Comparison of ENCODE assay signal across 19 cellular contexts in the genomic region with DNA sequence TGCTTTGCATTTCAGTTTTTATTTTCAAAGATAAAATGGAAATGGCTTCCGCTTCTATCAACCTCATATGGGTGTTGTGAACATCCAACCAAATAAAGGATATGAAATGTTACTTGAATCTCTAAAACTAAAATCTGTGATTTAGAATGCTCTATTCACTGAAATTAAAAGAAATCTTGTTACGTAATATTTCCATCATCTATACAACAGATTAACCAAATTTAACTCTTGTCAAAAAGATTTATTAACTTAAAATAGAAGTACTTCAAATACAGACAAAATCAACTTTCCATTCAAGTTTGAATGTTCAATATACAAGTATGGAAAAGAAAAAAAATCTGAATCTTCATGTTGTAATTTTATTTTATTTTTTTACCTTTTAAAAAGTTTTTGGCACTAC. TPM values are rescaled to one million over a fixed set of nuclear protein-coding genes. Genes with fewer than 3 reads are reported as not detected.
DNase-seq lines count a peak whose midpoint lies in the region; ATAC-seq and TF ChIP-seq lines count a peak whose summit lies in the region.
"Had no signal": no experiment of that assay in that cellular context is flagged by ENCODE, and none has a peak within 500 bp of the region (broad histone marks: within the 10 kb centered on the region; RNA-seq: fewer than 3 reads in every experiment).

No MANE protein-coding gene starts in this region.

- peak overlapping the region; percentile 19 for H3K4me3 Mint-ChIP-seq in natural killer cell
- no peak overlapping the region for H3K4me3 Mint-ChIP-seq in natural killer cell treated with Interleukin-12 subunit alpha and Interleukin-12 subunit beta and Interleukin-15 and Interleukin-18, amount 100 ng/mL, for 72 hours
- H3K4me3 Mint-ChIP-seq in activated naive CD8-positive, alpha-beta T cell treated with anti-CD3 and anti-CD28 coated beads, Interleukin-2, amount 50 U/mL, for 24 hours: no peak overlapping the region
- no peak overlapping the region for H3K4me3 Mint-ChIP-seq in effector memory CD8-positive, alpha-beta T cell
- H3K4me3 Mint-ChIP-seq: mesothelial cell of epicardium had no signal

- no peak for TF ChIP-seq POLR2A in NB4 (IDR thresholded peaks at IDR 0.05; ENCODE audit: extremely low read depth, insufficient read length)
- no peak for TF ChIP-seq POLR2A in uterus (IDR thresholded peaks at IDR 0.05)

- H3K9me3 Mint-ChIP-seq in natural killer cell: no peaks in the 10 kb centered on the region
- H3K9me3 Mint-ChIP-seq in natural killer cell treated with Interleukin-12 subunit alpha and Interleukin-12 subunit beta and Interleukin-15 and Interleukin-18, amount 100 ng/mL, for 72 hours: no peaks in the 10 kb centered on the region
- H3K9me3 Mint-ChIP-seq in activated naive CD8-positive, alpha-beta T cell treated with anti-CD3 and anti-CD28 coated beads, Interleukin-2, amount 50 U/mL, for 24 hours: no peaks in the 10 kb centered on the region
- H3K9me3 Mint-ChIP-seq in effector memory CD8-positive, alpha-beta T cell: no peaks in the 10 kb centered on the region
- H3K9me3 Mint-ChIP-seq: mesothelial cell of epicardium, naive B cell had no signal

- no peaks in the 10 kb centered on the region for H3K9me3 ChIP-seq in uterus
- H3K9me3 ChIP-seq: breast epithelium, SJSA1, transverse colon had no signal

- peaks cover 16 to 26% of the 10 kb centered on the region in 2 donors for H3K4me1 Mint-ChIP-seq in natural killer cell
- peaks cover 21 to 26% of the 10 kb centered on the region in 2 donors for H3K4me1 Mint-ChIP-seq in natural killer cell treated with Interleukin-12 subunit alpha and Interleukin-12 subunit beta and Interleukin-15 and Interleukin-18, amount 100 ng/mL, for 72 hours (ENCODE audit: low read depth in 2 of 2)
- H3K4me1 Mint-ChIP-seq in activated naive CD8-positive, alpha-beta T cell treated with anti-CD3 and anti-CD28 coated beads, Interleukin-2, amount 50 U/mL, for 24 hours: peaks cover 42% of the 10 kb centered on the region
- H3K4me1 Mint-ChIP-seq in effector memory CD8-positive, alpha-beta T cell (ENCODE audit: low read depth in 2 of 2): peaks cover 27 to 31% of the 10 kb centered on the region in 2 donors

- H3K4me3 ChIP-seq in NB4 (ENCODE audit: low read depth, low read length) (peak overlapping the region; percentile 16), uterus (no peak overlapping the region)
- H3K4me3 ChIP-seq: breast epithelium, GM12878, SJSA1, transverse colon had no signal

- DNase-seq in natural killer cell (no peak), NB4 (ENCODE audit: low read depth) (no peak), uterus (no peak)
- no peak for DNase-seq in natural killer cell treated with Interleukin-12 subunit alpha and Interleukin-12 subunit beta and Interleukin-15 and Interleukin-18, amount 100 ng/mL, for 72 hours (ENCODE audit: low spot score)
- no peak for DNase-seq in activated naive CD8-positive, alpha-beta T cell treated with anti-CD3 and anti-CD28 coated beads, Interleukin-2, amount 50 U/mL, for 24 hours
- DNase-seq in effector memory CD8-positive, alpha-beta T cell: no peak
- DNase-seq: amygdala, C1 segment of cervical spinal cord, EL, KG1, NCI-H1436 treated with DMSO at 0.1 percent for 48 hours, RPMI8226, transverse colon had no signal

- H3K27me3 ChIP-seq in uterus: no peaks in the 10 kb centered on the region
- H3K27me3 ChIP-seq: breast epithelium, SJSA1, transverse colon had no signal

- H3K27me3 Mint-ChIP-seq in natural killer cell (ENCODE audit: low read depth in 2 of 2): no peaks in the 10 kb centered on the region
- no peaks in the 10 kb centered on the region for H3K27me3 Mint-ChIP-seq in natural killer cell treated with Interleukin-12 subunit alpha and Interleukin-12 subunit beta and Interleukin-15 and Interleukin-18, amount 100 ng/mL, for 72 hours
- no peaks in the 10 kb centered on the region for H3K27me3 Mint-ChIP-seq in activated naive CD8-positive, alpha-beta T cell treated with anti-CD3 and anti-CD28 coated beads, Interleukin-2, amount 50 U/mL, for 24 hours
- no peaks in the 10 kb centered on the region for H3K27me3 Mint-ChIP-seq in effector memory CD8-positive, alpha-beta T cell
- H3K27me3 Mint-ChIP-seq: naive B cell had no signal

- ATAC-seq in natural killer cell (no peak), GM21423 (IDR thresholded peaks at IDR 0.05; ENCODE audit: unreplicated experiment) (no peak)
- no peak for ATAC-seq in natural killer cell treated with Interleukin-12 subunit alpha and Interleukin-12 subunit beta and Interleukin-15 and Interleukin-18, amount 100 ng/mL, for 72 hours
- ATAC-seq in activated naive CD8-positive, alpha-beta T cell treated with anti-CD3 and anti-CD28 coated beads, Interleukin-2, amount 50 U/mL, for 24 hours: no peak
- no peak for ATAC-seq in effector memory CD8-positive, alpha-beta T cell (replicated peaks)
- ATAC-seq: GM12878 had no signal

- H3K27ac Mint-ChIP-seq in natural killer cell: peak overlapping the region in 1 of 2 donors; percentile 60
- H3K27ac Mint-ChIP-seq in natural killer cell treated with Interleukin-12 subunit alpha and Interleukin-12 subunit beta and Interleukin-15 and Interleukin-18, amount 100 ng/mL, for 72 hours: no peak overlapping the region
- peak overlapping the region; percentile 16 for H3K27ac Mint-ChIP-seq in activated naive CD8-positive, alpha-beta T cell treated with anti-CD3 and anti-CD28 coated beads, Interleukin-2, amount 50 U/mL, for 24 hours
- peak overlapping the region in 1 of 2 donors; percentile 87 for H3K27ac Mint-ChIP-seq in effector memory CD8-positive, alpha-beta T cell
- H3K27ac Mint-ChIP-seq: mesothelial cell of epicardium had no signal

- peaks cover 4% of the 10 kb centered on the region for H3K36me3 Mint-ChIP-seq in natural killer cell
- peaks cover 8% of the 10 kb centered on the region for H3K36me3 Mint-ChIP-seq in natural killer cell treated with Interleukin-12 subunit alpha and Interleukin-12 subunit beta and Interleukin-15 and Interleukin-18, amount 100 ng/mL, for 72 hours
- peaks cover 37% of the 10 kb centered on the region for H3K36me3 Mint-ChIP-seq in activated naive CD8-positive, alpha-beta T cell treated with anti-CD3 and anti-CD28 coated beads, Interleukin-2, amount 50 U/mL, for 24 hours (ENCODE audit: low read depth)
- H3K36me3 Mint-ChIP-seq in effector memory CD8-positive, alpha-beta T cell (ENCODE audit: insufficient read depth): peaks cover 53% of the 10 kb centered on the region
- H3K36me3 Mint-ChIP-seq: naive B cell had no signal

- intact Hi-C loops in natural killer cell (cut with micrococcal nuclease) (no loop called here), uterus (cut with DNase I; ENCODE audit: low total_unique reads) (no loop called here)

- TF ChIP-seq CTCF in natural killer cell (IDR thresholded peaks at IDR 0.05): no peak
- no peak for TF ChIP-seq CTCF in NB4 (IDR thresholded peaks at IDR 0.05; ENCODE audit: low read depth, low read length)
- no peak for TF ChIP-seq CTCF in uterus (IDR thresholded peaks at IDR 0.05)

- H3K4me1 ChIP-seq in uterus: no peaks in the 10 kb centered on the region
- H3K4me1 ChIP-seq: breast epithelium had no signal

- H3K36me3 ChIP-seq in uterus: no peaks in the 10 kb centered on the region

- no peak overlapping the region for H3K27ac ChIP-seq in uterus
- H3K27ac ChIP-seq: breast epithelium, SJSA1 had no signal

RNA-seq across cellular contexts. Expression of gene PRPF38A, which starts 18.7 kb away (rescaled TPM):
- total RNA-seq in natural killer cell (10 to 100 TPM; 73.9 to 97.2 (median 95.4) TPM), uterus (10 to 100 TPM in 3 of 4 donors, 1 to 10 TPM in 1; 4.6 to 58.2 (median 30.7) TPM)
- 100 to 1,000 TPM in 1 of 2 donors, 10 to 100 TPM in 1; 94.7 to 105 TPM for total RNA-seq in natural killer cell treated with Interleukin-12 subunit alpha and Interleukin-12 subunit beta and Interleukin-15 and Interleukin-18, amount 100 ng/mL, for 72 hours

RNA-seq across cellular contexts. Expression of gene ORC1, which starts 18.8 kb away (rescaled TPM):
- total RNA-seq in natural killer cell (1 to 10 TPM; 1.9 to 2.6 (median 2.1) TPM), uterus (1 to 10 TPM in 1 of 4 donors, under 1 TPM in 2, not detected in 1; 0.26 to 4.6 (median 0.76) TPM)
- 10 to 100 TPM; 20.7 to 56.4 TPM for total RNA-seq in natural killer cell treated with Interleukin-12 subunit alpha and Interleukin-12 subunit beta and Interleukin-15 and Interleukin-18, amount 100 ng/mL, for 72 hours

RNA-seq across cellular contexts. Expression of gene CC2D1B, which starts 57.0 kb away (rescaled TPM):
- total RNA-seq in natural killer cell (10 to 100 TPM; 61.4 to 78.4 (median 68.8) TPM), uterus (10 to 100 TPM in 3 of 4 donors, 1 to 10 TPM in 1; 9.5 to 39.4 (median 19.5) TPM)
- total RNA-seq in natural killer cell treated with Interleukin-12 subunit alpha and Interleukin-12 subunit beta and Interleukin-15 and Interleukin-18, amount 100 ng/mL, for 72 hours: 10 to 100 TPM; 53.9 to 59.3 TPM
